Comparison of ENCODE assay signal across 11 cellular contexts in genomic region chr1:8495928-8496401, GRCh38.
DNase-seq lines count a peak whose midpoint lies in the region; ATAC-seq and TF ChIP-seq lines count a peak whose summit lies in the region.
"Had no signal": no experiment of that assay in that cellular context is flagged by ENCODE, and none has a peak within 500 bp of the region (broad histone marks: within the 10 kb centered on the region; RNA-seq: fewer than 3 reads in every experiment).

No MANE protein-coding gene starts in this region.

- peaks cover 28% of the 10 kb centered on the region for H3K79me2 ChIP-seq in SU-DHL-6 (ENCODE audit: insufficient read depth, low read length)
- H3K79me2 ChIP-seq in SK-N-SH (ENCODE audit: insufficient read depth): no peaks in the 10 kb centered on the region
- H3K79me2 ChIP-seq: parathyroid adenoma had no signal

- H3K9me2 ChIP-seq in SU-DHL-6 (replicated peaks; ENCODE audit: insufficient read depth, low read length): no peaks in the 10 kb centered on the region
- H3K9me2 ChIP-seq in SK-N-SH: no peaks in the 10 kb centered on the region

- peaks cover 33% of the 10 kb centered on the region for H3K36me3 Mint-ChIP-seq in activated naive CD4-positive, alpha-beta T cell treated with anti-CD3 and anti-CD28 coated beads for 36 hours (ENCODE audit: low read depth)

- peaks cover 0 to 4% of the 10 kb centered on the region in 2 donors for H3K4me1 ChIP-seq in uterus
- peaks cover 0 to 33% of the 10 kb centered on the region in 2 donors for H3K4me1 ChIP-seq in left lung
- H3K4me1 ChIP-seq in SK-N-SH (ENCODE audit: control insufficient read depth in 1 of 2, insufficient read depth in 2 of 2, low read depth in 1 of 2, low read length in 1 of 2): peaks cover 0 to 4% of the 10 kb centered on the region in 2 experiments; a peak in 1 of 4 replicates
- H3K4me1 ChIP-seq: parathyroid adenoma had no signal

- ATAC-seq in left lung: no peak

- H3K4me1 Mint-ChIP-seq in activated naive CD4-positive, alpha-beta T cell treated with anti-CD3 and anti-CD28 coated beads for 36 hours (ENCODE audit: low read depth): peaks cover 30% of the 10 kb centered on the region

- intact Hi-C loops in activated naive CD4-positive, alpha-beta T cell treated with anti-CD3 and anti-CD28 coated beads for 36 hours (cut with micrococcal nuclease): loop anchor here (1.0 to 2.0 kb wide), 2 partner anchors 24 to 29 kb away; no protein-coding TSS in a partner anchor
- intact Hi-C loops in uterus (cut with DNase I; ENCODE audit: low total_unique reads) (no loop called here), left lung (cut with DNase I) (no loop called here)

- TF ChIP-seq CTCF in SU-DHL-6 (IDR thresholded peaks at IDR 0.05; ENCODE audit: insufficient read depth, low read length, poor library complexity, severe bottlenecking) (no peak), epithelial cell of esophagus (IDR thresholded peaks at IDR 0.05; ENCODE audit: insufficient read depth, low read depth, low read length, missing control alignments) (no peak), uterus (IDR thresholded peaks at IDR 0.05) (no peak), left lung (IDR thresholded peaks at IDR 0.05) (no peak), SK-N-SH (IDR thresholded peaks at IDR 0.05) (no peak)

- H3K9ac ChIP-seq in SU-DHL-6 (ENCODE audit: low read length): peak overlapping the region; percentile 42
- no peak overlapping the region for H3K9ac ChIP-seq in SK-N-SH
- H3K9ac ChIP-seq: parathyroid adenoma had no signal

- H3K27me3 Mint-ChIP-seq in activated naive CD4-positive, alpha-beta T cell treated with anti-CD3 and anti-CD28 coated beads for 36 hours (ENCODE audit: low read depth): no peaks in the 10 kb centered on the region

- H3K36me3 ChIP-seq in SU-DHL-6 (ENCODE audit: low read length) (peaks cover 7% of the 10 kb centered on the region; the same call in 1 of the 2 replicates), uterus (no peaks in the 10 kb centered on the region), left lung (peaks cover 0 to 25% of the 10 kb centered on the region in 2 donors), SK-N-SH (replicated peaks in 1 of 2; ENCODE audit: control insufficient read depth in 1 of 2, insufficient read depth in 2 of 2, low read length in 1 of 2) (peaks cover 10% of the 10 kb centered on the region in 2 experiments)

- H3K9me3 Mint-ChIP-seq in activated naive CD4-positive, alpha-beta T cell treated with anti-CD3 and anti-CD28 coated beads for 36 hours: peaks cover 7% of the 10 kb centered on the region

- TF ChIP-seq POLR2A in uterus (IDR thresholded peaks at IDR 0.05): no peak

- TF ChIP-seq RAD21 in SK-N-SH (IDR thresholded peaks at IDR 0.05; ENCODE audit: low read length): no peak

- H2AFZ ChIP-seq in SU-DHL-6 (ENCODE audit: low read depth, low read length, severe bottlenecking) (no peak overlapping the region), SK-N-SH (ENCODE audit: low read depth) (no peak overlapping the region)
- H2AFZ ChIP-seq: parathyroid adenoma had no signal

- H3F3A ChIP-seq in SU-DHL-6 (ENCODE audit: insufficient read depth) (peaks cover 77% of the 10 kb centered on the region), SK-N-SH (replicated peaks; ENCODE audit: insufficient read depth) (peaks cover 2% of the 10 kb centered on the region)

- no peak for TF ChIP-seq EP300 in SK-N-SH (IDR thresholded peaks at IDR 0.05; ENCODE audit: borderline replicate concordance in 1 of 2, low read depth in 1 of 2, low read length in 1 of 2)

- H3K4me3 ChIP-seq in SU-DHL-6 (ENCODE audit: insufficient read depth, low read length, poor library complexity, severe bottlenecking) (no peak overlapping the region), epithelial cell of esophagus (ENCODE audit: low read length) (no peak overlapping the region), uterus (no peak overlapping the region), left lung (no peak overlapping the region), SK-N-SH (ENCODE audit: low read depth in 2 of 2, low read length in 1 of 2) (no peak overlapping the region)

- H3K27ac ChIP-seq in SU-DHL-6 (ENCODE audit: low read depth, low read length) (peak overlapping the region; percentile 96), uterus (peak overlapping the region; percentile 63 to 81), left lung (no peak overlapping the region), SK-N-SH (ENCODE audit: low read depth in 2 of 2, low read length in 1 of 2) (no peak overlapping the region)
- H3K27ac ChIP-seq: parathyroid adenoma had no signal

- POLR2A ChIA-PET in SK-N-SH (lab: Yijun Ruan, JAX): no interaction called here

- CTCF ChIA-PET in activated naive CD4-positive, alpha-beta T cell treated with anti-CD3 and anti-CD28 coated beads for 36 hours (lab: Charles Lee): interaction anchor here (0.6 to 0.7 kb wide), 3 partner anchors 9 to 34 kb away, joined by 3 to 5 read pairs (median 4); no protein-coding TSS in a partner anchor
- CTCF ChIA-PET in SK-N-SH (lab: Yijun Ruan, JAX): no interaction called here

- H3K4me3 Mint-ChIP-seq in activated naive CD4-positive, alpha-beta T cell treated with anti-CD3 and anti-CD28 coated beads for 36 hours: no peak overlapping the region

- WGBS in SK-N-SH (ENCODE audit: low lambda C conversion rate): 87% methylated on average over 6 of the region's 6 CpGs

- H3K27me3 ChIP-seq in SU-DHL-6 (ENCODE audit: low read length): no peaks in the 10 kb centered on the region
- no peaks in the 10 kb centered on the region for H3K27me3 ChIP-seq in uterus
- no peaks in the 10 kb centered on the region for H3K27me3 ChIP-seq in left lung
- no peaks in the 10 kb centered on the region for H3K27me3 ChIP-seq in SK-N-SH (ENCODE audit: insufficient read depth)

- DNase-seq in activated naive CD4-positive, alpha-beta T cell treated with anti-CD3 and anti-CD28 coated beads for 36 hours: peak; percentile 58
- DNase-seq in activated naive CD4-positive, alpha-beta T cell (lab: John Stamatoyannopoulos, UW): no peak
- DNase-seq in epithelial cell of esophagus (ENCODE audit: low read depth) (peak; percentile 28), uterus (no peak), left lung (no peak), 8988T (no peak), SK-N-SH (no peak)
- DNase-seq: AML-193, NCI-H510A had no signal

- H3K4me2 ChIP-seq in SU-DHL-6 (ENCODE audit: low read depth, low read length, poor library complexity, severe bottlenecking): peak overlapping the region; percentile 63
- H3K4me2 ChIP-seq in SK-N-SH: no peak overlapping the region

- H4K20me1 ChIP-seq in SU-DHL-6 (ENCODE audit: low read depth, low read length): no peaks in the 10 kb centered on the region
- no peaks in the 10 kb centered on the region for H4K20me1 ChIP-seq in SK-N-SH (ENCODE audit: insufficient read depth)

- H3K9me3 ChIP-seq in SU-DHL-6 (ENCODE audit: insufficient read depth, low read length) (no peaks in the 10 kb centered on the region), uterus (no peaks in the 10 kb centered on the region), left lung (no peaks in the 10 kb centered on the region), SK-N-SH (no peaks in the 10 kb centered on the region)

- peak overlapping the region; percentile 28 for H3K27ac Mint-ChIP-seq in activated naive CD4-positive, alpha-beta T cell treated with anti-CD3 and anti-CD28 coated beads for 36 hours

TF ChIP-seq in SK-N-SH, 30 proteins besides CTCF, POLR2A, EP300 and RAD21:
- TF ChIP-seq GABPA (IDR thresholded peaks at IDR 0.05; ENCODE audit: low read depth) (no peak), TCF12 (IDR thresholded peaks at IDR 0.05) (no peak), SIN3A (IDR thresholded peaks at IDR 0.05; ENCODE audit: borderline replicate concordance, low read depth, low read length) (no peak), IRF3 (IDR thresholded peaks at IDR 0.05; ENCODE audit: low read depth, low read length) (no peak), JUND (IDR thresholded peaks at IDR 0.05) (no peak), SMC3 (IDR thresholded peaks at IDR 0.05; ENCODE audit: low read depth, low read length) (no peak), CHD2 (IDR thresholded peaks at IDR 0.05; ENCODE audit: low read length, partially characterized antibody) (no peak), TEAD4 (IDR thresholded peaks at IDR 0.05; ENCODE audit: borderline replicate concordance, insufficient read depth) (no peak), RCOR1 (IDR thresholded peaks at IDR 0.05; ENCODE audit: low read length) (no peak), GATA2 (CRISPR knock-in tag; IDR thresholded peaks at IDR 0.05) (no peak), USF2 (IDR thresholded peaks at IDR 0.05; ENCODE audit: borderline replicate concordance, low read depth, low read length) (no peak), POLR2AphosphoS5 (IDR thresholded peaks at IDR 0.05; ENCODE audit: low read depth, low read length) (no peak), MXI1 (IDR thresholded peaks at IDR 0.05; ENCODE audit: low read depth, low read length) (no peak), PBX3 (IDR thresholded peaks at IDR 0.05) (no peak), NFIC (IDR thresholded peaks at IDR 0.05; ENCODE audit: borderline replicate concordance) (no peak)

Comparison
In these comparisons a context has a peak if more than half of its experiments do, and no peak if none do; other contexts are left out.
1. DNase-seq: peak in activated naive CD4-positive, alpha-beta T cell treated with anti-CD3 and anti-CD28 coated beads for 36 hours (single experiment) and epithelial cell of esophagus (single experiment); none in activated naive CD4-positive, alpha-beta T cell (0 of 4), uterus (0 of 2), left lung (0 of 2), 8988T (single experiment) and SK-N-SH (single experiment).
2. H3K27ac ChIP-seq: peak in SU-DHL-6 (single experiment) and uterus (2 of 2); none in left lung (0 of 2) and SK-N-SH (0 of 2).